Comparison of ENCODE assay signal across 2 cellular contexts in genomic region chr19:41861098-41861768, GRCh38.
TF ChIP-seq lines count a peak whose summit lies in the region.

No MANE protein-coding gene starts in this region.

TF ChIP-seq in SK-N-SH, 30 proteins besides CTCF, POLR2A, EP300 and RAD21 (continued from another document):
- TF ChIP-seq, protein P1, sequence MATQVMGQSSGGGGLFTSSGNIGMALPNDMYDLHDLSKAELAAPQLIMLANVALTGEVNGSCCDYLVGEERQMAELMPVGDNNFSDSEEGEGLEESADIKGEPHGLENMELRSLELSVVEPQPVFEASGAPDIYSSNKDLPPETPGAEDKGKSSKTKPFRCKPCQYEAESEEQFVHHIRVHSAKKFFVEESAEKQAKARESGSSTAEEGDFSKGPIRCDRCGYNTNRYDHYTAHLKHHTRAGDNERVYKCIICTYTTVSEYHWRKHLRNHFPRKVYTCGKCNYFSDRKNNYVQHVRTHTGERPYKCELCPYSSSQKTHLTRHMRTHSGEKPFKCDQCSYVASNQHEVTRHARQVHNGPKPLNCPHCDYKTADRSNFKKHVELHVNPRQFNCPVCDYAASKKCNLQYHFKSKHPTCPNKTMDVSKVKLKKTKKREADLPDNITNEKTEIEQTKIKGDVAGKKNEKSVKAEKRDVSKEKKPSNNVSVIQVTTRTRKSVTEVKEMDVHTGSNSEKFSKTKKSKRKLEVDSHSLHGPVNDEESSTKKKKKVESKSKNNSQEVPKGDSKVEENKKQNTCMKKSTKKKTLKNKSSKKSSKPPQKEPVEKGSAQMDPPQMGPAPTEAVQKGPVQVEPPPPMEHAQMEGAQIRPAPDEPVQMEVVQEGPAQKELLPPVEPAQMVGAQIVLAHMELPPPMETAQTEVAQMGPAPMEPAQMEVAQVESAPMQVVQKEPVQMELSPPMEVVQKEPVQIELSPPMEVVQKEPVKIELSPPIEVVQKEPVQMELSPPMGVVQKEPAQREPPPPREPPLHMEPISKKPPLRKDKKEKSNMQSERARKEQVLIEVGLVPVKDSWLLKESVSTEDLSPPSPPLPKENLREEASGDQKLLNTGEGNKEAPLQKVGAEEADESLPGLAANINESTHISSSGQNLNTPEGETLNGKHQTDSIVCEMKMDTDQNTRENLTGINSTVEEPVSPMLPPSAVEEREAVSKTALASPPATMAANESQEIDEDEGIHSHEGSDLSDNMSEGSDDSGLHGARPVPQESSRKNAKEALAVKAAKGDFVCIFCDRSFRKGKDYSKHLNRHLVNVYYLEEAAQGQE (IDR thresholded peaks at IDR 0.05; ENCODE audit: low read depth, low read length) = no peak
- TF ChIP-seq RFX5 (IDR thresholded peaks at IDR 0.05; ENCODE audit: low read length) = no peak

TF ChIP-seq in SK-N-SH treated with all-trans-retinoic acid at 6 μM for 48 hours, 23 proteins besides CTCF, POLR2A, EP300 and RAD21 (continued from another document):
- TF ChIP-seq ZC3H10 (CRISPR knock-in tag; IDR thresholded peaks at IDR 0.05) (no peak), TOX (CRISPR knock-in tag; IDR thresholded peaks at IDR 0.05; ENCODE audit: borderline replicate concordance) (no peak), ARNTL (CRISPR knock-in tag; IDR thresholded peaks at IDR 0.05; ENCODE audit: borderline replicate concordance, low read depth) (no peak), CREB5 (CRISPR knock-in tag; IDR thresholded peaks at IDR 0.05; ENCODE audit: low read depth) (no peak), TCF4 (CRISPR knock-in tag; IDR thresholded peaks at IDR 0.05; ENCODE audit: borderline replicate concordance) (no peak), SNAI2 (CRISPR knock-in tag; IDR thresholded peaks at IDR 0.05) (no peak), ZNF565 (CRISPR knock-in tag; conservative IDR thresholded peaks at IDR 0.05; ENCODE audit: low read depth) (no peak), RARB (CRISPR knock-in tag; IDR thresholded peaks at IDR 0.05) (no peak), CSDC2 (CRISPR knock-in tag; IDR thresholded peaks at IDR 0.05) (no peak), ZNF70 (CRISPR knock-in tag; IDR thresholded peaks at IDR 0.05) (no peak), GLIS3 (CRISPR knock-in tag; IDR thresholded peaks at IDR 0.05) (no peak), PPARA (CRISPR knock-in tag; IDR thresholded peaks at IDR 0.05; ENCODE audit: borderline replicate concordance) (no peak), ISL1 (CRISPR knock-in tag; IDR thresholded peaks at IDR 0.05) (no peak), ZNF8 (CRISPR knock-in tag; IDR thresholded peaks at IDR 0.05) (no peak), BACH2 (CRISPR knock-in tag; IDR thresholded peaks at IDR 0.05; ENCODE audit: borderline replicate concordance) (no peak), OSR1 (CRISPR knock-in tag; IDR thresholded peaks at IDR 0.05) (no peak)
- TF ChIP-seq, protein P2, sequence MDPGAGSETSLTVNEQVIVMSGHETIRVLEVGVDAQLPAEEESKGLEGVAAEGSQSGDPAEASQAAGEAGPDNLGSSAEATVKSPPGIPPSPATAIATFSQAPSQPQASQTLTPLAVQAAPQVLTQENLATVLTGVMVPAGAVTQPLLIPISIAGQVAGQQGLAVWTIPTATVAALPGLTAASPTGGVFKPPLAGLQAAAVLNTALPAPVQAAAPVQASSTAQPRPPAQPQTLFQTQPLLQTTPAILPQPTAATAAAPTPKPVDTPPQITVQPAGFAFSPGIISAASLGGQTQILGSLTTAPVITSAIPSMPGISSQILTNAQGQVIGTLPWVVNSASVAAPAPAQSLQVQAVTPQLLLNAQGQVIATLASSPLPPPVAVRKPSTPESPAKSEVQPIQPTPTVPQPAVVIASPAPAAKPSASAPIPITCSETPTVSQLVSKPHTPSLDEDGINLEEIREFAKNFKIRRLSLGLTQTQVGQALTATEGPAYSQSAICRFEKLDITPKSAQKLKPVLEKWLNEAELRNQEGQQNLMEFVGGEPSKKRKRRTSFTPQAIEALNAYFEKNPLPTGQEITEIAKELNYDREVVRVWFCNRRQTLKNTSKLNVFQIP (CRISPR knock-in tag; IDR thresholded peaks at IDR 0.05; ENCODE audit: borderline replicate concordance, low read depth) = no peak
- TF ChIP-seq, protein P3, sequence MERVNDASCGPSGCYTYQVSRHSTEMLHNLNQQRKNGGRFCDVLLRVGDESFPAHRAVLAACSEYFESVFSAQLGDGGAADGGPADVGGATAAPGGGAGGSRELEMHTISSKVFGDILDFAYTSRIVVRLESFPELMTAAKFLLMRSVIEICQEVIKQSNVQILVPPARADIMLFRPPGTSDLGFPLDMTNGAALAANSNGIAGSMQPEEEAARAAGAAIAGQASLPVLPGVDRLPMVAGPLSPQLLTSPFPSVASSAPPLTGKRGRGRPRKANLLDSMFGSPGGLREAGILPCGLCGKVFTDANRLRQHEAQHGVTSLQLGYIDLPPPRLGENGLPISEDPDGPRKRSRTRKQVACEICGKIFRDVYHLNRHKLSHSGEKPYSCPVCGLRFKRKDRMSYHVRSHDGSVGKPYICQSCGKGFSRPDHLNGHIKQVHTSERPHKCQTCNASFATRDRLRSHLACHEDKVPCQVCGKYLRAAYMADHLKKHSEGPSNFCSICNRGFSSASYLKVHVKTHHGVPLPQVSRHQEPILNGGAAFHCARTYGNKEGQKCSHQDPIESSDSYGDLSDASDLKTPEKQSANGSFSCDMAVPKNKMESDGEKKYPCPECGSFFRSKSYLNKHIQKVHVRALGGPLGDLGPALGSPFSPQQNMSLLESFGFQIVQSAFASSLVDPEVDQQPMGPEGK (CRISPR knock-in tag; IDR thresholded peaks at IDR 0.05; ENCODE audit: borderline replicate concordance) = no peak
